ENCODE assay signal across 26 cellular contexts in the genomic region with DNA sequence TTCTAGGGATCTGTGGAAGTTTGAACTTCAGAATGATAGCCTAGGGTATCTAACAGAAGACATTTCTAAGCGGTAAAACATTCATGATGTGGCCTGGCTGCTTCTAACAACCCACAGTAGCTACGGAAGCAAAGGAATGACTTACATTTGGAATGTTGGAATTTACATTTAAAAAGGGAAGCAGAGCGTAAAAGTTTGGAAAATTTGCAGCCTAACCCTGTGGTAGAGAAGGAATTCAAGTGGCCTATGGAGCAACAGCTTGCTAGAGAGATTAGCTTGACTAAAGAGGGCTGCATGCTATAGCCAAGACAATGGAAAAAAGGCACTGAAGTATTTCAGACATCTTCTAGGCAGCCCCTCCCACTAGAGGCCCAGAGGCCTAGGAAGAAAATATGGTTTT. TPM values are rescaled to one million over a fixed set of nuclear protein-coding genes. Genes with fewer than 3 reads are reported as not detected.
DNase-seq lines count a peak whose midpoint lies in the region; ATAC-seq, FAIRE-seq and TF ChIP-seq lines count a peak whose summit lies in the region.
"Had no signal": no experiment of that assay in that cellular context is flagged by ENCODE, and none has a peak within 500 bp of the region (broad histone marks: within the 10 kb centered on the region; RNA-seq: fewer than 3 reads in every experiment).

No MANE protein-coding gene starts in this region.

- no peak overlapping the region for H3K4me3 Mint-ChIP-seq in activated CD4-positive, alpha-beta T cell treated with anti-CD3 and anti-CD28 coated beads, Interleukin-2, amount 10 ng/mL, durations not matched to agents 7 days and 5 days
- H3K4me3 Mint-ChIP-seq: CD8-positive, alpha-beta memory T cell; HFFc6 had no signal

- no peaks in the 10 kb centered on the region for H3K36me3 ChIP-seq in HEK293 (ENCODE audit: control insufficient read depth in 2 of 2, insufficient read depth in 1 of 2, low read length in 2 of 2)
- H3K36me3 ChIP-seq in H1 (ENCODE audit: control insufficient read depth in 2 of 4, insufficient read depth in 4 of 4, low read length in 3 of 4), result no peaks in the 10 kb centered on the region
- peaks cover 0 to 68% of the 10 kb centered on the region in 2 experiments for H3K36me3 ChIP-seq in mesenchymal stem cell (ENCODE audit: control insufficient read depth in 1 of 2, insufficient read depth in 2 of 2, low read depth in 1 of 2, low read length in 2 of 2)
- H3K36me3 ChIP-seq in effector memory CD4-positive, alpha-beta T cell (ENCODE audit: control insufficient read depth, insufficient read depth, low read length), result no peaks in the 10 kb centered on the region

- no peaks in the 10 kb centered on the region for H3K36me3 Mint-ChIP-seq in activated CD4-positive, alpha-beta T cell treated with anti-CD3 and anti-CD28 coated beads, Interleukin-2, amount 10 ng/mL, durations not matched to agents 7 days and 5 days (ENCODE audit: low read depth)

- H3K56ac ChIP-seq in H1 (replicated peaks; ENCODE audit: insufficient read length, low read depth, low read length), result no peak overlapping the region

- no peak overlapping the region for H2BK20ac ChIP-seq in H1 (ENCODE audit: low read length)

- H4K8ac ChIP-seq in H1 (ENCODE audit: extremely low read depth, insufficient read depth, low read length) (no peak overlapping the region), mesenchymal stem cell (ENCODE audit: low read length) (no peak overlapping the region)

- H4K20me1 ChIP-seq in H1 (replicated peaks in 1 of 2; ENCODE audit: control insufficient read depth in 1 of 2, insufficient read depth in 2 of 2, low read length in 2 of 2), result no peaks in the 10 kb centered on the region

- H4K5ac ChIP-seq in H1 (ENCODE audit: insufficient read length, low read depth, low read length), result no peak overlapping the region

- H3K27ac Mint-ChIP-seq in activated CD4-positive, alpha-beta T cell treated with anti-CD3 and anti-CD28 coated beads, Interleukin-2, amount 10 ng/mL, durations not matched to agents 7 days and 5 days, result no peak overlapping the region
- H3K27ac Mint-ChIP-seq: CD8-positive, alpha-beta memory T cell; HFFc6 had no signal

- H3K79me1 ChIP-seq in H1 (ENCODE audit: low read depth, low read length), result no peaks in the 10 kb centered on the region
- H3K79me1 ChIP-seq in mesenchymal stem cell (replicated peaks; ENCODE audit: low read length, poor library complexity, severe bottlenecking), result peaks cover 13% of the 10 kb centered on the region

- no peak overlapping the region for H4K91ac ChIP-seq in H1 (replicated peaks; ENCODE audit: insufficient read length, low read length)
- H4K91ac ChIP-seq in mesenchymal stem cell (ENCODE audit: low read length), result no peak overlapping the region

- CTCF ChIA-PET in HEK293 (lab: Yijun Ruan, JAX) (interaction anchor here (0.7 kb wide), 1 partner anchor 76 kb away, joined by 3 read pairs; no protein-coding TSS in a partner anchor), H1 (lab: Charles Lee; ENCODE audit: partially characterized antibody) (interaction anchor here (0.9 to 1.4 kb wide), 3 partner anchors 13 to 121 kb away, joined by 4 to 5 read pairs (median 4); no protein-coding TSS in a partner anchor)
- CTCF ChIA-PET in activated CD4-positive, alpha-beta T cell treated with anti-CD3 and anti-CD28 coated beads, Interleukin-2, amount 10 ng/mL, durations not matched to agents 7 days and 5 days (lab: Charles Lee), result interaction anchor here (1.3 kb wide), 1 partner anchor 14 kb away, joined by 3 read pairs; no protein-coding TSS in a partner anchor

- H2BK120ac ChIP-seq in H1 (replicated peaks; ENCODE audit: low read depth, low read length) (no peak overlapping the region), mesenchymal stem cell (ENCODE audit: low read depth, low read length) (no peak overlapping the region)

- no peak for ATAC-seq in GM18909 (IDR thresholded peaks at IDR 0.05; ENCODE audit: poor library complexity, unreplicated experiment)
- ATAC-seq: HepG2, Panc1, SK-N-SH treated with all-trans-retinoic acid at 6 μM for 48 hours had no signal

- H3K9ac ChIP-seq in H1 (replicated peaks in 1 of 4; ENCODE audit: extremely low read depth in 1 of 4, low read depth in 3 of 4, low read length in 3 of 4) (no peak overlapping the region), mesenchymal stem cell (ENCODE audit: low read length) (no peak overlapping the region)
- H3K9ac ChIP-seq: KMS-11 had no signal

- no peaks in the 10 kb centered on the region for H3K79me2 ChIP-seq in H1 (ENCODE audit: control insufficient read depth in 1 of 2, insufficient read depth in 2 of 2, low read length in 2 of 2)

- no peak overlapping the region for H2AFZ ChIP-seq in H1 (ENCODE audit: low read length)
- no peak overlapping the region for H2AFZ ChIP-seq in mesenchymal stem cell (ENCODE audit: low read depth, low read length)

- no peaks in the 10 kb centered on the region for H3K9me3 ChIP-seq in HEK293 (ENCODE audit: control insufficient read depth, insufficient read depth, low read depth, low read length)
- H3K9me3 ChIP-seq in H1 (ENCODE audit: insufficient read depth in 2 of 2, low read depth in 1 of 2, low read length in 1 of 2), result peaks cover 11 to 15% of the 10 kb centered on the region in 2 experiments; a peak in 3 of 4 replicates
- peaks cover 4% of the 10 kb centered on the region for H3K9me3 ChIP-seq in mesenchymal stem cell (ENCODE audit: control insufficient read depth, low read length)
- no peaks in the 10 kb centered on the region for H3K9me3 ChIP-seq in effector memory CD4-positive, alpha-beta T cell (ENCODE audit: control insufficient read depth, low read length)

- H3K14ac ChIP-seq in H1 (ENCODE audit: insufficient read length), result no peak overlapping the region
- H3K14ac ChIP-seq in mesenchymal stem cell (ENCODE audit: low read length in 2 of 2), result no peak overlapping the region

- H3K18ac ChIP-seq in H1 (ENCODE audit: extremely low read depth, low read length), result no peak overlapping the region
- no peak overlapping the region for H3K18ac ChIP-seq in mesenchymal stem cell (ENCODE audit: low read depth in 1 of 2, low read length in 2 of 2)

- no peak overlapping the region for H2AK5ac ChIP-seq in H1 (ENCODE audit: low read depth, low read length)
- H2AK5ac ChIP-seq in mesenchymal stem cell (ENCODE audit: low read length, severe bottlenecking), result no peak overlapping the region

- H3K27ac ChIP-seq in HEK293 (ENCODE audit: extremely low read depth, low read depth, low read length) (no peak overlapping the region), H1 (ENCODE audit: low read depth, low read length) (no peak overlapping the region), mesenchymal stem cell (ENCODE audit: low read length, poor library complexity, severe bottlenecking) (peak overlapping the region; percentile 68)
- no peak overlapping the region for H3K27ac ChIP-seq in effector memory CD4-positive, alpha-beta T cell (ENCODE audit: insufficient read depth, low read length, poor library complexity, severe bottlenecking)
- H3K27ac ChIP-seq: C4-2B, KMS-11 had no signal

- no peak for TF ChIP-seq EP300 in H1 (IDR thresholded peaks at IDR 0.05; ENCODE audit: borderline replicate concordance in 1 of 2, low read depth in 2 of 2, low read length in 2 of 2)

- H3K27me3 ChIP-seq in H1 (replicated peaks in 1 of 4; ENCODE audit: control insufficient read depth in 3 of 4, extremely low read depth in 1 of 4, insufficient read depth in 3 of 4, low read length in 3 of 4) (no peaks in the 10 kb centered on the region; a peak in 1 of 7 replicates), mesenchymal stem cell (ENCODE audit: control insufficient read depth in 1 of 2, insufficient read depth in 1 of 2, low read length in 2 of 2) (peaks cover 0 to 44% of the 10 kb centered on the region in 2 experiments)
- no peaks in the 10 kb centered on the region for H3K27me3 ChIP-seq in effector memory CD4-positive, alpha-beta T cell (replicated peaks; ENCODE audit: control insufficient read depth, insufficient read depth, low read length, poor library complexity, severe bottlenecking)

- H2BK12ac ChIP-seq in H1 (ENCODE audit: low read depth, low read length) (no peak overlapping the region), mesenchymal stem cell (ENCODE audit: low read length in 2 of 2) (no peak overlapping the region)

- H3K4me1 Mint-ChIP-seq in activated CD4-positive, alpha-beta T cell treated with anti-CD3 and anti-CD28 coated beads, Interleukin-2, amount 10 ng/mL, durations not matched to agents 7 days and 5 days, result peaks cover 7% of the 10 kb centered on the region
- H3K4me1 Mint-ChIP-seq: CD8-positive, alpha-beta memory T cell had no signal

- WGBS in H1 (ENCODE audit: extremely low coverage in 1 of 2, insufficient coverage in 1 of 2, insufficient read length in 1 of 2, insufficient replicate concordance in 2 of 2, low coverage in 1 of 2, low lambda C conversion rate in 2 of 2, missing lambda C conversion rate in 1 of 2), 2 experiments, result 88% methylated on average over 3 of the region's 3 CpGs; no CpG with 5 or more reads in 1 of the 2 experiments
- 91% methylated on average over 3 of the region's 3 CpGs for WGBS in mesenchymal stem cell

- H3K9me3 Mint-ChIP-seq in activated CD4-positive, alpha-beta T cell treated with anti-CD3 and anti-CD28 coated beads, Interleukin-2, amount 10 ng/mL, durations not matched to agents 7 days and 5 days, result no peaks in the 10 kb centered on the region
- H3K9me3 Mint-ChIP-seq: HFFc6 had no signal

- H2BK15ac ChIP-seq in H1 (ENCODE audit: low read length), result no peak overlapping the region
- no peak overlapping the region for H2BK15ac ChIP-seq in mesenchymal stem cell (ENCODE audit: low read depth, poor library complexity, severe bottlenecking)

- no peak overlapping the region for H3K4ac ChIP-seq in H1 (replicated peaks; ENCODE audit: insufficient read length, low read depth, low read length)
- H3K4ac ChIP-seq in mesenchymal stem cell (ENCODE audit: low read depth in 1 of 2, low read length in 2 of 2), result no peak overlapping the region

- H3K4me2 ChIP-seq in H1 (ENCODE audit: insufficient read depth in 1 of 2, low read depth in 2 of 2, low read length in 2 of 2), result no peak overlapping the region
- H3K4me2 ChIP-seq in mesenchymal stem cell (ENCODE audit: low read length, poor library complexity, severe bottlenecking), result no peak overlapping the region
- H3K4me2 ChIP-seq: KMS-11 had no signal

- no peak for TF ChIP-seq POLR2A in H1 (IDR thresholded peaks at IDR 0.05; ENCODE audit: control extremely low read depth in 1 of 2, low read depth in 2 of 2, low read length in 2 of 2)

- POLR2A ChIA-PET in HEK293 (lab: Yijun Ruan, JAX), result interaction anchor here (0.8 kb wide), 1 partner anchor 10 kb away, joined by 3 read pairs; no protein-coding TSS in a partner anchor
- POLR2A ChIA-PET in H1 (lab: Charles Lee; ENCODE audit: partially characterized antibody), result no interaction called here
- POLR2A ChIA-PET in activated CD4-positive, alpha-beta T cell treated with anti-CD3 and anti-CD28 coated beads, Interleukin-2, amount 10 ng/mL, durations not matched to agents 7 days and 5 days (lab: Charles Lee), result no interaction called here

- no peak for TF ChIP-seq RAD21 in H1 (IDR thresholded peaks at IDR 0.05 in 1 of 2, conservative IDR thresholded peaks at IDR 0.05 in 1 of 2; ENCODE audit: low read depth in 2 of 2, low read length in 2 of 2)

- DNase-seq in H1 (ENCODE audit: low read depth in 1 of 2, low spot score in 2 of 2) (no peak), mesenchymal stem cell (no peak), UCSD-AML1 (lab: John Stamatoyannopoulos, UW; ENCODE audit: unreplicated experiment) (no peak)
- no peak for DNase-seq in activated CD4-positive, alpha-beta T cell treated with anti-CD3 and anti-CD28 coated beads, Interleukin-2, amount 10 ng/mL, durations not matched to agents 7 days and 5 days
- DNase-seq in effector memory CD4-positive, alpha-beta T cell, result no peak
- DNase-seq: CD8-positive, alpha-beta memory T cell; DMS53; H7; HFFc6; NCI-H1105; NCI-H146; NCI-H2029; NCI-H226; NCI-H510A treated with DMSO at 0.1 percent for 48 hours; NCI-H748 treated with DMSO at 0.1 percent for 48 hours; NK-92 treated with Interleukin-12 subunit alpha and Interleukin-12 subunit beta, amount 100 ng/mL, for 24 hours; SIG-M5 had no signal

- H3K4me3 ChIP-seq in HEK293 (ENCODE audit: low read depth, low read length) (no peak overlapping the region), H1 (ENCODE audit: extremely low read depth in 1 of 4, insufficient read depth in 2 of 4, low read depth in 3 of 4, low read length in 4 of 4) (no peak overlapping the region), mesenchymal stem cell (ENCODE audit: insufficient read depth in 1 of 2, low read depth in 1 of 2, low read length in 2 of 2) (no peak overlapping the region)
- H3K4me3 ChIP-seq in effector memory CD4-positive, alpha-beta T cell (ENCODE audit: insufficient read depth, low read depth, low read length, poor library complexity, severe bottlenecking), result no peak overlapping the region

- no peaks in the 10 kb centered on the region for H3K4me1 ChIP-seq in HEK293 (ENCODE audit: control insufficient read depth, insufficient read depth, low read length)
- no peaks in the 10 kb centered on the region for H3K4me1 ChIP-seq in H1 (replicated peaks in 1 of 4; ENCODE audit: control insufficient read depth in 3 of 4, insufficient read depth in 4 of 4, low read length in 3 of 4)
- H3K4me1 ChIP-seq in mesenchymal stem cell (ENCODE audit: control insufficient read depth, insufficient read depth, low read depth, low read length), result peaks cover 30% of the 10 kb centered on the region
- no peaks in the 10 kb centered on the region for H3K4me1 ChIP-seq in effector memory CD4-positive, alpha-beta T cell (ENCODE audit: control insufficient read depth, insufficient read depth, low read length, poor library complexity, severe bottlenecking)

- no peak for FAIRE-seq in H1 (lab: Jason Lieb, UNC)
- FAIRE-seq: D721Med, HepG2 had no signal

- H2BK5ac ChIP-seq in H1 (ENCODE audit: low read depth, low read length) (no peak overlapping the region), mesenchymal stem cell (ENCODE audit: low read depth, low read length, poor library complexity, severe bottlenecking) (no peak overlapping the region)

- no peak for TF ChIP-seq CTCF in HEK293 (tag by site-specific recombination; IDR thresholded peaks at IDR 0.05)
- no peak for TF ChIP-seq CTCF in H1 (IDR thresholded peaks at IDR 0.05; ENCODE audit: control extremely low read depth in 1 of 3, insufficient read depth in 1 of 3, low read depth in 1 of 3, low read length in 3 of 3)

- H3K23ac ChIP-seq in H1 (ENCODE audit: insufficient read length) (no peak overlapping the region), mesenchymal stem cell (ENCODE audit: low read length in 2 of 2) (no peak overlapping the region)

- H3K23me2 ChIP-seq in H1 (ENCODE audit: low read depth, low read length), result no peaks in the 10 kb centered on the region

- H3K27me3 Mint-ChIP-seq in activated CD4-positive, alpha-beta T cell treated with anti-CD3 and anti-CD28 coated beads, Interleukin-2, amount 10 ng/mL, durations not matched to agents 7 days and 5 days, result peaks cover 3% of the 10 kb centered on the region

RNA-seq across cellular contexts. Expression of gene HNF1B, which starts 50.1 kb away (rescaled TPM):
- total RNA-seq in H1 (2021; fragmentation: NEBNext Ultra II Directional; extraction: Animal tissue kit (Norgen Biotek cat#: 25700)), result 0.13 TPM in 1 of 2 replicates, not detected in the other
- 0.28 and 0.30 TPM in 2 replicates for polyA plus RNA-seq in H1 (2011; rRNA removed)
- polyA plus RNA-seq in H1 (2011; cell fraction: cytosol; rRNA removed), result 0.17 TPM
- polyA plus RNA-seq in H1 (2011; cell fraction: nucleus; rRNA removed), result 0.40 TPM
- 0.17 to 0.58 TPM (median 0.27 TPM) in 4 replicates for polyA plus RNA-seq in H1 (2012, experiment 1 of 2)
- 0.17 TPM for polyA plus RNA-seq in H1 (2012, experiment 2 of 2)
- polyA plus RNA-seq in H1 (2013, experiment 1 of 2), result 0.12 TPM
- polyA plus RNA-seq in H1 (2013, experiment 2 of 2), result 0.11 TPM
- 0.20 and 0.22 TPM in 2 replicates for polyA minus RNA-seq in H1 (2011; rRNA and poly(A)+ RNA removed)
- not detected for polyA minus RNA-seq in H1 (2011; cell fraction: cytosol; rRNA and poly(A)+ RNA removed)
- polyA minus RNA-seq in H1 (2011; cell fraction: nucleus; rRNA and poly(A)+ RNA removed), result not detected
- 0.03 TPM for polyA plus RNA-seq in mesenchymal stem cell (2013, experiment 1 of 2)
- polyA plus RNA-seq in mesenchymal stem cell (2013, experiment 2 of 2), result 0.03 TPM
- total RNA-seq in activated CD4-positive, alpha-beta T cell treated with anti-CD3 and anti-CD28 coated beads, Interleukin-2, amount 10 ng/mL, durations not matched to agents 7 days and 5 days, result under 1 TPM in 1 of 2 experiments, not detected in 1; 0.08 TPM
- total RNA-seq: A673, HFFc6 had no signal
- polyA plus RNA-seq: CD8-positive, alpha-beta memory T cell had no signal

RNA-seq across cellular contexts. Expression of gene DDX52, which starts 51.5 kb away (rescaled TPM):
- 45.9 and 47.4 TPM in 2 replicates for total RNA-seq in H1 (2021; fragmentation: NEBNext Ultra II Directional; extraction: Animal tissue kit (Norgen Biotek cat#: 25700))
- polyA plus RNA-seq in H1 (2011; rRNA removed), result 7.4 and 10.0 TPM in 2 replicates
- 12.3 TPM for polyA plus RNA-seq in H1 (2011; cell fraction: cytosol; rRNA removed)
- 12.7 TPM for polyA plus RNA-seq in H1 (2011; cell fraction: nucleus; rRNA removed)
- polyA plus RNA-seq in H1 (2012, experiment 1 of 2), result 15.0 to 29.0 TPM (median 18.3 TPM) in 4 replicates
- polyA plus RNA-seq in H1 (2012, experiment 2 of 2), result 1.1 TPM
- 40.2 TPM for polyA plus RNA-seq in H1 (2013, experiment 1 of 2)
- polyA plus RNA-seq in H1 (2013, experiment 2 of 2), result 41.0 TPM
- 16.5 and 31.7 TPM in 2 replicates for polyA minus RNA-seq in H1 (2011; rRNA and poly(A)+ RNA removed)
- 7.0 TPM for polyA minus RNA-seq in H1 (2011; cell fraction: cytosol; rRNA and poly(A)+ RNA removed)
- polyA minus RNA-seq in H1 (2011; cell fraction: nucleus; rRNA and poly(A)+ RNA removed), result 29.2 TPM
- 27.2 TPM for polyA plus RNA-seq in mesenchymal stem cell (2013, experiment 1 of 2)
- polyA plus RNA-seq in mesenchymal stem cell (2013, experiment 2 of 2), result 28.6 TPM
- total RNA-seq in activated CD4-positive, alpha-beta T cell treated with anti-CD3 and anti-CD28 coated beads, Interleukin-2, amount 10 ng/mL, durations not matched to agents 7 days and 5 days, result 10 to 100 TPM; 26.7 to 27.7 TPM
